17 cellular contexts compared by ENCODE assay signal in genomic region chr3:183885766-183886165, GRCh38. TPM values are rescaled to one million over a fixed set of nuclear protein-coding genes. Genes with fewer than 3 reads are reported as not detected.
DNase-seq lines count a peak whose midpoint lies in the region; ATAC-seq, FAIRE-seq and TF ChIP-seq lines count a peak whose summit lies in the region.
"Had no signal": no experiment of that assay in that cellular context is flagged by ENCODE, and none has a peak within 500 bp of the region (broad histone marks: within the 10 kb centered on the region; RNA-seq: fewer than 3 reads in every experiment).

No MANE protein-coding gene starts in this region.

- TF ChIP-seq POLR2A in vagina (IDR thresholded peaks at IDR 0.05) (no peak), GM12891 (IDR thresholded peaks at IDR 0.05; ENCODE audit: low read depth, low read length) (no peak)

- H3K9me3 Mint-ChIP-seq in MCF 10A (ENCODE audit: unreplicated experiment) (no peaks in the 10 kb centered on the region), T-cell (no peaks in the 10 kb centered on the region), immature natural killer cell (no peaks in the 10 kb centered on the region)

- H3K27me3 Mint-ChIP-seq in MCF 10A (ENCODE audit: insufficient read depth, unreplicated experiment), result no peaks in the 10 kb centered on the region
- H3K27me3 Mint-ChIP-seq in T-cell, result peaks cover 0 to 4% of the 10 kb centered on the region in 2 donors
- peaks cover 3 to 9% (median 4%) of the 10 kb centered on the region in 3 donors for H3K27me3 Mint-ChIP-seq in immature natural killer cell (ENCODE audit: low read depth in 3 of 3)

- peaks cover 2% of the 10 kb centered on the region for H3K36me3 ChIP-seq in mammary epithelial cell (ENCODE audit: insufficient read depth, low read length)
- H3K36me3 ChIP-seq in vagina, result no peaks in the 10 kb centered on the region

- H3K4me1 ChIP-seq in mammary epithelial cell (ENCODE audit: insufficient read depth, low read length) (peaks cover 7% of the 10 kb centered on the region), vagina (peaks cover 26% of the 10 kb centered on the region)

- H3K27ac Mint-ChIP-seq in MCF 10A (ENCODE audit: low read depth, unreplicated experiment), result no peak overlapping the region
- H3K27ac Mint-ChIP-seq in T-cell, result peak overlapping the region in 1 of 2 donors; percentile 45
- peak overlapping the region in 5 of 6 donors; percentile 4 to 84 (median 51) for H3K27ac Mint-ChIP-seq in immature natural killer cell

- no peak for DNase-seq in MCF 10A (ENCODE audit: unreplicated experiment)
- no peak for DNase-seq in mammary epithelial cell
- no peak for DNase-seq in T-cell
- DNase-seq in immature natural killer cell, result no peak
- no peak for DNase-seq in vagina (ENCODE audit: extremely low spot score in 2 of 2)
- DNase-seq in NCI-H1092 treated with DMSO at 0.1 percent for 48 hours (lab: John Stamatoyannopoulos, UW), result no peak
- DNase-seq in LoVo (ENCODE audit: low spot score), result no peak
- no peak for DNase-seq in GM12891 (ENCODE audit: insufficient read length, low spot score)
- DNase-seq: caudate nucleus; foreskin melanocyte; mesendoderm; MV-4-11; stimulated activated CD4-positive, alpha-beta T cell treated with anti-CD3 and anti-CD28 coated beads, Interleukin-4, amount 100 ng/mL, for 24 hours; T-helper 9 cell had no signal

- H4K20me1 ChIP-seq in mammary epithelial cell (ENCODE audit: insufficient read depth, low read length), result no peaks in the 10 kb centered on the region

- no peak overlapping the region for H2AFZ ChIP-seq in mammary epithelial cell (ENCODE audit: low read depth, low read length)

- WGBS in mammary epithelial cell (ENCODE audit: low coverage, missing lambda C conversion rate), result 82% methylated on average over 7 of the region's 10 CpGs

- intact Hi-C loops in MCF 10A (cut with micrococcal nuclease) (loop anchor here (1.0 to 10.0 kb wide), 5 partner anchors 61 to 763 kb away; partner anchors contain the start of gene MAP6D1), mammary epithelial cell (cut with micrococcal nuclease) (loop anchor here (2.0 kb wide), 2 partner anchors 61 to 399 kb away; partner anchors contain the start of gene MAP6D1), vagina (cut with DNase I) (no loop called here)

- no peak for FAIRE-seq in GM12891 (lab: Jason Lieb, UNC)
- FAIRE-seq: endometrium, H1, HTR-8/SVneo had no signal

- no peak overlapping the region for H3K27ac ChIP-seq in mammary epithelial cell (ENCODE audit: insufficient read depth, low read depth, low read length)
- H3K27ac ChIP-seq in vagina, result peak overlapping the region; percentile 68

- H3K4me1 Mint-ChIP-seq in MCF 10A (ENCODE audit: insufficient read depth, unreplicated experiment) (peaks cover 16% of the 10 kb centered on the region), T-cell (peaks cover 33 to 42% (median 41%) of the 10 kb centered on the region in 3 donors), immature natural killer cell (peaks cover 30 to 45% of the 10 kb centered on the region in 2 donors)

- no peak overlapping the region for H3K9ac ChIP-seq in mammary epithelial cell (ENCODE audit: insufficient read depth, low read length)

- no TSS peak for BruUV-seq in MCF 10A (replicated peaks; lab: Mats Ljungman, UMichigan)
- BruUV-seq in mammary epithelial cell (replicated peaks; lab: Mats Ljungman, UMichigan), result no TSS peak

- dilution Hi-C loops in mammary epithelial cell (cut with HindIII; ENCODE audit: low sequenced_read_pairs), result no loop called here

- peak overlapping the region; percentile 60 for H3K4me3 Mint-ChIP-seq in MCF 10A (ENCODE audit: unreplicated experiment)
- H3K4me3 Mint-ChIP-seq in T-cell, result peak overlapping the region; percentile 37 to 62 (median 57)
- H3K4me3 Mint-ChIP-seq in immature natural killer cell, result peak overlapping the region; percentile 65 to 93 (median 75)

- H3K79me2 ChIP-seq in mammary epithelial cell (ENCODE audit: insufficient read depth, low read length), result peaks cover 38% of the 10 kb centered on the region

- ATAC-seq in T-cell (replicated peaks in 1 of 4), result no peak

- no peaks in the 10 kb centered on the region for H3K9me3 ChIP-seq in mammary epithelial cell (replicated peaks; ENCODE audit: insufficient read depth, low read length)
- H3K9me3 ChIP-seq in vagina, result no peaks in the 10 kb centered on the region

- H3K27me3 ChIP-seq in mammary epithelial cell (ENCODE audit: insufficient read depth, low read length) (no peaks in the 10 kb centered on the region), vagina (no peaks in the 10 kb centered on the region)

- H3K4me3 ChIP-seq in mammary epithelial cell (replicated peaks in 1 of 3; ENCODE audit: insufficient read depth in 1 of 3, low read depth in 2 of 3, low read length in 3 of 3) (no peak overlapping the region), vagina (peak overlapping the region in 1 of 2 donors; percentile 90)

- TF ChIP-seq CTCF in MCF 10A (IDR thresholded peaks at IDR 0.05; ENCODE audit: unreplicated experiment) (no peak), mammary epithelial cell (conservative IDR thresholded peaks at IDR 0.05 in 1 of 2, IDR thresholded peaks at IDR 0.05 in 1 of 2; ENCODE audit: extremely low read depth in 1 of 2, insufficient read depth in 1 of 2, low read depth in 1 of 2, low read length in 2 of 2) (no peak), vagina (IDR thresholded peaks at IDR 0.05) (no peak)

- POLR2A ChIA-PET in MCF 10A (lab: Yijun Ruan, JAX), result interaction anchor here (0.6 to 2.3 kb wide), 6 partner anchors 55 to 439 kb away, joined by 3 to 21 read pairs (median 4); partner anchors contain the start of genes ABCF3 and EIF2B5
- POLR2A ChIA-PET in T-cell (lab: Charles Lee), result no interaction called here

- H3K36me3 Mint-ChIP-seq in MCF 10A (ENCODE audit: insufficient read depth, unreplicated experiment) (peaks cover 8% of the 10 kb centered on the region), T-cell (no peaks in the 10 kb centered on the region), immature natural killer cell (no peaks in the 10 kb centered on the region)

- no peak overlapping the region for H3K4me2 ChIP-seq in mammary epithelial cell (ENCODE audit: insufficient read depth, low read depth, low read length)

- CTCF ChIA-PET in MCF 10A (lab: Yijun Ruan, JAX) (interaction anchor here (0.6 to 2.2 kb wide), 6 partner anchors 7 to 594 kb away, joined by 3 to 10 read pairs (median 6); no protein-coding TSS in a partner anchor), mammary epithelial cell (lab: Charles Lee; ENCODE audit: low non-redundant PET) (no interaction called here), T-cell (lab: Charles Lee) (interaction anchor here in 1 of 2 donors (2.3 kb wide), 1 partner anchor 10 kb away, joined by 9 read pairs; no protein-coding TSS in a partner anchor)

- in situ Hi-C loops in mammary epithelial cell (cut with MboI; ENCODE audit: low sequenced_read_pairs in 2 of 2), result no loop called here

TF ChIP-seq in GM12891, 5 proteins besides CTCF, POLR2A, EP300 and RAD21:
- TF ChIP-seq POLR2AphosphoS5 (IDR thresholded peaks at IDR 0.05; ENCODE audit: low read depth, low read length), result no peak
- TF ChIP-seq SPI1 (IDR thresholded peaks at IDR 0.05; ENCODE audit: low read depth, low read length), result no peak
- no peak for TF ChIP-seq POU2F2 (IDR thresholded peaks at IDR 0.05; ENCODE audit: low read depth, low read length)
- TF ChIP-seq PAX5 (IDR thresholded peaks at IDR 0.05; ENCODE audit: insufficient read depth, low read length, severe bottlenecking), result no peak
- TF ChIP-seq TAF1 (IDR thresholded peaks at IDR 0.05; ENCODE audit: low read depth, low read length), result no peak

RNA-seq across cellular contexts. Expression of gene PARL, which starts 1.1 kb away (rescaled TPM):
- total RNA-seq in MCF 10A (2022) (73.5 and 88.0 TPM in 2 replicates), mammary epithelial cell (10 to 100 TPM; 33.0 to 70.4 TPM), T-cell (10 to 100 TPM; 38.8 to 46.2 (median 41.3) TPM), vagina (36.6 TPM)
- polyA plus RNA-seq in mammary epithelial cell (39.6 TPM), immature natural killer cell (100 to 1,000 TPM in 2 of 3 donors, 10 to 100 TPM in 1; 82.7 to 180 (median 120) TPM)
- polyA minus RNA-seq in mammary epithelial cell, result 31.3 TPM
- 42.9 TPM for polyA plus RNA-seq in GM12891 (2012; ENCODE audit: low read depth, missing spikeins)
